9 cellular contexts compared by ENCODE assay signal in the genomic region with DNA sequence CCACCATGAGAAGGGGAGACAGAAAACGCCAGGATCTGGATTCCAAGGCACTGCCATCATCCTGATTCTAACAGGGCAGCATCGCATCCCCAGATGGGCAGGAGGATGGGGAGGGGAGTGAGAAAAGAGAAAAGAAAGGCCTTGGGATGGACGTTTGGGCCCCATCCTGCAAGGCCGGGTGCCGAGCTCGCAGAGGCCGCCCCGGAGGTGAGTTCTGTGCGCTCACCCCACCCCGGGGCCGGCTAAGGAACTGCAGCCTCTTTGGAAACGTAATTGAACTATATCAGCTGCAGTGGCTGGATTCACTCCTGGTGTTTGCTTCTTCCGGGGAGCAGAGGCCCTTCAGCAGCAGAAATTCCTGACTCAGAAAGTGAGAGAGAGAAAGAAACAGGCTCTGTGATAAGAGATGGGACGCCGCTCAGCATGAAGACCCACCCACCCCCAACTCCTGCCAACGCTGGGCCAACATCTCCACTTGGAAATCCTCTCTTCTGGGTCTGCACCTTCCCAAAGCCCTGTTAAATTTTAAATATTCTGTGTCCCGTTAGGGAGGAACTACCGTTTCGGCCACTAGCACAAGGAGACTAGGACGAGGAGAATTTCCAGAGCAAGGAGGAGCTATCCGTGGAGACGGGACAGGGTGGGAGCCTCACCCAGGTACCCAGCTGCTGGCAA. TPM values are rescaled to one million over a fixed set of nuclear protein-coding genes. Genes with fewer than 3 reads are reported as not detected.
DNase-seq lines count a peak whose midpoint lies in the region; ATAC-seq and TF ChIP-seq lines count a peak whose summit lies in the region.
"Had no signal": no experiment of that assay in that cellular context is flagged by ENCODE, and none has a peak within 500 bp of the region (broad histone marks: within the 10 kb centered on the region; RNA-seq: fewer than 3 reads in every experiment).

No MANE protein-coding gene starts in this region.

- ATAC-seq in GM19023 (IDR thresholded peaks at IDR 0.05; ENCODE audit: unreplicated experiment) (peak; percentile 63), HG03159 (IDR thresholded peaks at IDR 0.05; ENCODE audit: unreplicated experiment) (peak; percentile 78)

- H3K9me3 Mint-ChIP-seq in activated CD4-positive, alpha-beta memory T cell treated with anti-CD3 and anti-CD28 coated beads for 36 hours: no peaks in the 10 kb centered on the region
- H3K9me3 Mint-ChIP-seq in endothelial cell (ENCODE audit: unreplicated experiment): no peaks in the 10 kb centered on the region

- no peak overlapping the region for H3K4me3 ChIP-seq in BJ (ENCODE audit: low read depth, low read length)
- H3K4me3 ChIP-seq: SK-N-MC had no signal

- no peaks in the 10 kb centered on the region for H3K36me3 Mint-ChIP-seq in activated CD4-positive, alpha-beta memory T cell treated with anti-CD3 and anti-CD28 coated beads for 36 hours
- no peaks in the 10 kb centered on the region for H3K36me3 Mint-ChIP-seq in endothelial cell (ENCODE audit: low read depth, unreplicated experiment)

- CTCF ChIA-PET in BJ (lab: Yijun Ruan, JAX): interaction anchor here (0.6 to 4.6 kb wide), 32 partner anchors 10 to 599 kb away, joined by 3 to 82 read pairs (median 4); a partner anchor contains a TSS
- CTCF ChIA-PET in activated CD4-positive, alpha-beta memory T cell treated with anti-CD3 and anti-CD28 coated beads for 36 hours (lab: Charles Lee): interaction anchor here (0.7 to 4.0 kb wide), 22 partner anchors 9 to 601 kb away, joined by 3 to 100 read pairs (median 4); a partner anchor contains a TSS

- no peak overlapping the region for H3K4me3 Mint-ChIP-seq in activated CD4-positive, alpha-beta memory T cell treated with anti-CD3 and anti-CD28 coated beads for 36 hours
- no peak overlapping the region for H3K4me3 Mint-ChIP-seq in endothelial cell (ENCODE audit: unreplicated experiment)

- no peaks in the 10 kb centered on the region for H3K36me3 ChIP-seq in BJ (ENCODE audit: control insufficient read depth, insufficient read depth, low read length)

- TF ChIP-seq CTCF in BJ (IDR thresholded peaks at IDR 0.05; ENCODE audit: insufficient read depth, low read depth, low read length) (peak; percentile 93), endothelial cell (IDR thresholded peaks at IDR 0.05; ENCODE audit: unreplicated experiment) (peak; percentile 74)

- intact Hi-C loops in activated CD4-positive, alpha-beta memory T cell treated with anti-CD3 and anti-CD28 coated beads for 36 hours (cut with micrococcal nuclease): loop anchor here (1.0 kb wide), 3 partner anchors 170 to 599 kb away; no protein-coding TSS in a partner anchor

- DNase-seq in BJ (ENCODE audit: low read depth) (no peak), NCI-H69 (lab: John Stamatoyannopoulos, UW) (peak; percentile 96), endothelial cell (ENCODE audit: low spot score) (peak; percentile 68), mucosa of gallbladder (ENCODE audit: low spot score) (peak; percentile 71)
- DNase-seq in activated CD4-positive, alpha-beta memory T cell treated with anti-CD3 and anti-CD28 coated beads for 36 hours: peak; percentile 73
- DNase-seq in stimulated activated CD8-positive, alpha-beta memory T cell treated with anti-CD3 and anti-CD28 coated beads, Interleukin-7, amount 100 ng/mL, for 48 hours (ENCODE audit: extremely low read depth in 1 of 2, low read depth in 1 of 2): peak; percentile 19 to 30

- H3K4me1 Mint-ChIP-seq in activated CD4-positive, alpha-beta memory T cell treated with anti-CD3 and anti-CD28 coated beads for 36 hours (ENCODE audit: low read depth): peaks cover 19% of the 10 kb centered on the region
- H3K4me1 Mint-ChIP-seq in endothelial cell (ENCODE audit: unreplicated experiment): no peaks in the 10 kb centered on the region

- POLR2A ChIA-PET in BJ (lab: Charles Lee): no interaction called here
- POLR2A ChIA-PET in activated CD4-positive, alpha-beta memory T cell treated with anti-CD3 and anti-CD28 coated beads for 36 hours (lab: Charles Lee): interaction anchor here (0.7 kb wide), 1 partner anchor 429 kb away, joined by 3 read pairs; no protein-coding TSS in a partner anchor

- H3K27me3 ChIP-seq in BJ (ENCODE audit: control insufficient read depth, insufficient read depth, low read length): peaks cover 2% of the 10 kb centered on the region

- peaks cover 26% of the 10 kb centered on the region for H3K27me3 Mint-ChIP-seq in activated CD4-positive, alpha-beta memory T cell treated with anti-CD3 and anti-CD28 coated beads for 36 hours
- peaks cover 4% of the 10 kb centered on the region for H3K27me3 Mint-ChIP-seq in endothelial cell (ENCODE audit: unreplicated experiment)

- H3K27ac Mint-ChIP-seq in activated CD4-positive, alpha-beta memory T cell treated with anti-CD3 and anti-CD28 coated beads for 36 hours: no peak overlapping the region
- H3K27ac Mint-ChIP-seq in endothelial cell (ENCODE audit: unreplicated experiment): no peak overlapping the region

RNA-seq across cellular contexts. Expression of a gene that starts 8.5 kb away (rescaled TPM):
- not detected in 2 replicates for polyA plus RNA-seq in BJ (2011; rRNA removed)
- not detected in 2 replicates for polyA minus RNA-seq in BJ (2011; rRNA and poly(A)+ RNA removed)
- total RNA-seq in activated CD4-positive, alpha-beta memory T cell treated with anti-CD3 and anti-CD28 coated beads for 36 hours: under 1 TPM; 0.05 to 0.24 TPM
- total RNA-seq in endothelial cell (ENCODE audit: unreplicated experiment) (0.26 TPM), mucosa of gallbladder (0.14 TPM)

RNA-seq across cellular contexts. Expression of a gene that starts 36.6 kb away (rescaled TPM):
- polyA plus RNA-seq in BJ (2011; rRNA removed): 39.4 and 54.9 TPM in 2 replicates
- 33.1 and 50.7 TPM in 2 replicates for polyA minus RNA-seq in BJ (2011; rRNA and poly(A)+ RNA removed)
- total RNA-seq in activated CD4-positive, alpha-beta memory T cell treated with anti-CD3 and anti-CD28 coated beads for 36 hours: 10 to 100 TPM; 29.8 to 30.6 TPM
- total RNA-seq in endothelial cell (ENCODE audit: unreplicated experiment) (27.8 TPM), mucosa of gallbladder (50.6 TPM)
